Comparison of ENCODE assay signal across 8 cellular contexts in genomic region chr1:20151906-20152598, GRCh38.
DNase-seq lines count a peak whose midpoint lies in the region; ATAC-seq lines count a peak whose summit lies in the region.

No MANE protein-coding gene starts in this region.

- peak overlapping the region; percentile 20; the same call in 1 of the 2 replicates for H3K9ac ChIP-seq in ES-I3 (ENCODE audit: low read depth, low read length)

- DNase-seq in NCI-H748 treated with DMSO at 0.1 percent for 48 hours (lab: John Stamatoyannopoulos, UW) (peak; percentile 26), medulla oblongata (ENCODE audit: extremely low spot score) (peak; percentile 86)
- peak; percentile 51 to 68 for DNase-seq in activated CD8-positive, alpha-beta memory T cell treated with anti-CD3 and anti-CD28 coated beads for 1 hour (ENCODE audit: extremely low read depth in 1 of 2, low read depth in 1 of 2)
- DNase-seq in effector CD8-positive, alpha-beta T cell (lab: John Stamatoyannopoulos, UW): peak; percentile 66
- peak; percentile 63 to 76 (median 69) for DNase-seq in stimulated activated CD4-positive, alpha-beta T cell treated with anti-CD3 and anti-CD28 coated beads, TNF-alpha, amount 100 ng/mL, for 24 hours (ENCODE audit: low read depth in 3 of 3)

- ATAC-seq in HG03196 (IDR thresholded peaks at IDR 0.05; ENCODE audit: unreplicated experiment) (peak; percentile 54), GM18502 (IDR thresholded peaks at IDR 0.05; ENCODE audit: poor library complexity, unreplicated experiment) (no peak)

- no peaks in the 10 kb centered on the region for H3K36me3 ChIP-seq in ES-I3 (ENCODE audit: insufficient read depth, low read length)

- peaks cover 6% of the 10 kb centered on the region for H3K4me1 ChIP-seq in ES-I3 (ENCODE audit: insufficient read depth, low read length)

- no peaks in the 10 kb centered on the region for H3K9me3 ChIP-seq in ES-I3 (ENCODE audit: control insufficient read depth, insufficient read depth, low read length)

Comparison
In these comparisons a context has a peak if more than half of its experiments do, and no peak if none do; other contexts are left out.
1. DNase-seq: peak in every context shown above with its lines; median percentile 86 in medulla oblongata; 69 in stimulated activated CD4-positive, alpha-beta T cell treated with anti-CD3 and anti-CD28 coated beads, TNF-alpha, amount 100 ng/mL, for 24 hours; 66 in effector CD8-positive, alpha-beta T cell; 60 in activated CD8-positive, alpha-beta memory T cell treated with anti-CD3 and anti-CD28 coated beads for 1 hour; 26 in NCI-H748 treated with DMSO at 0.1 percent for 48 hours.